Comparison of ENCODE assay signal across 2 cellular contexts in genomic region chr12:57504033-57504432, GRCh38.
TF ChIP-seq lines count a peak whose summit lies in the region.

No MANE protein-coding gene starts in this region.

TF ChIP-seq in A549, 52 proteins besides CTCF, POLR2A, EP300 and RAD21:
- TF ChIP-seq HOXB5 (CRISPR knock-in tag; IDR thresholded peaks at IDR 0.05): no peak
- TF ChIP-seq NFE2L2 (conservative IDR thresholded peaks at IDR 0.05; ENCODE audit: low read length): no peak

TF ChIP-seq in K562, 482 proteins besides CTCF, POLR2A, EP300 and RAD21:
- TF ChIP-seq CBX1 (IDR thresholded peaks at IDR 0.05; ENCODE audit: low read depth): no peak
